Comparison of ENCODE assay signal across 36 cellular contexts in the genomic region with DNA sequence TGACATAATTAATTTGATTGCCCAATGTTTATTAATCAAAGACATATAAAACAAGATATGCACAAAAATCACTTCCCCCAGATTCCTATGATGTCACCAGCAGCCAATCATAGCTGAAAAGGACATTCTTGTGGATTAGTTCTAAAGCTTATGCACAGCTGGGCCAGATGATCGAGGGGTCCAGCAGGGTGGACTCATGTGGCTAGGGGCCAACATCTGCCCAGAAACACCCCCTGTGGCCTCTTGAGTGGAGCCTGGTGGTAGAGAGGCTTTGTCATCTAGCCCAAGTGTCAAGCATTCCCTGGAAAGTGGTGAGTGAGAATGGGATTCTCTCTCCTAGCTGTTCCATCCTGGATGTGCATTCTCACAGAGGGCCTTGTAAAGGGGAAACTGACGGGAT.
"Had no signal": no experiment of that assay in that cellular context is flagged by ENCODE, and none has a peak within 500 bp of the region (broad histone marks: within the 10 kb centered on the region; RNA-seq: fewer than 3 reads in every experiment).

No MANE protein-coding gene starts in this region.

- H3K9me3 Mint-ChIP-seq: activated naive CD4-positive, alpha-beta T cell treated with anti-CD3 and anti-CD28 coated beads for 36 hours; activated naive CD4-positive, alpha-beta T cell treated with anti-CD3 and anti-CD28 coated beads, Interleukin-2, amount 50 U/mL, for 72 hours had no signal

- H3K27ac ChIP-seq: adrenal gland, ascending aorta, body of pancreas, brain microvascular endothelial cell, breast epithelium, cardiac muscle cell had no signal

- H3K27me3 ChIP-seq: adrenal gland, ascending aorta, body of pancreas, brain microvascular endothelial cell, breast epithelium, cardiac muscle cell had no signal

- H3K27ac Mint-ChIP-seq: activated naive CD4-positive, alpha-beta T cell treated with anti-CD3 and anti-CD28 coated beads for 36 hours; activated naive CD4-positive, alpha-beta T cell treated with anti-CD3 and anti-CD28 coated beads, Interleukin-2, amount 10 ng/mL, durations not matched to agents 7 days and 5 days; activated naive CD4-positive, alpha-beta T cell treated with anti-CD3 and anti-CD28 coated beads, Interleukin-2, amount 50 U/mL, for 24 hours; activated naive CD4-positive, alpha-beta T cell treated with anti-CD3 and anti-CD28 coated beads, Interleukin-2, amount 50 U/mL, for 72 hours; activated naive CD8-positive, alpha-beta T cell; activated naive CD8-positive, alpha-beta T cell treated with anti-CD3 and anti-CD28 coated beads for 36 hours; activated naive CD8-positive, alpha-beta T cell treated with anti-CD3 and anti-CD28 coated beads, Interleukin-2, amount 10 ng/mL, durations not matched to agents 7 days and 5 days; activated naive CD8-positive, alpha-beta T cell treated with anti-CD3 and anti-CD28 coated beads, Interleukin-2, amount 50 U/mL, for 24 hours; activated T-cell treated with anti-CD3 and anti-CD28 coated beads, Interleukin-2, amount 50 U/mL, for 24 hours; activated T-cell treated with anti-CD3 and anti-CD28 coated beads, Interleukin-2, amount 50 U/mL, for 72 hours; activated T-helper 1 cell treated with anti-CD3 and anti-CD28 coated beads, Interleukin-12 subunit alpha, Interleukin-12 subunit beta, Interleukin-2, Interleukin-4 antibody, amounts not matched to agents 30 ng/mL and 10 ng/mL and 1 ng/mL, durations not matched to agents 14 hours and 24 hours and 36 hours; activated T-helper 17 cell treated with anti-CD3 and anti-CD28 coated beads, Interleukin-2, amount 50 U/mL, for 72 hours; activated T-helper 2 cell treated with anti-CD3 and anti-CD28 coated beads, Interferon-gamma antibody, Interleukin-2, Interleukin-4, amounts not matched to agents 10 μg/mL and 5 μg/mL and 100 μg/mL, durations not matched to agents 14 hours and 24 hours and 36 hours had no signal

- H3K4me1 ChIP-seq: adrenal gland, ascending aorta, body of pancreas, breast epithelium had no signal

- H3K4me1 Mint-ChIP-seq: activated naive CD4-positive, alpha-beta T cell treated with anti-CD3 and anti-CD28 coated beads, Interleukin-2, amount 10 ng/mL, durations not matched to agents 7 days and 5 days; activated naive CD4-positive, alpha-beta T cell treated with anti-CD3 and anti-CD28 coated beads, Interleukin-2, amount 50 U/mL, for 24 hours; activated naive CD8-positive, alpha-beta T cell treated with anti-CD3 and anti-CD28 coated beads for 36 hours; activated naive CD8-positive, alpha-beta T cell treated with anti-CD3 and anti-CD28 coated beads, Interleukin-2, amount 10 ng/mL, durations not matched to agents 7 days and 5 days; activated naive CD8-positive, alpha-beta T cell treated with anti-CD3 and anti-CD28 coated beads, Interleukin-2, amount 50 U/mL, for 24 hours; activated T-helper 17 cell treated with anti-CD3 and anti-CD28 coated beads, Interleukin-2, amount 50 U/mL, for 72 hours; central memory CD8-positive, alpha-beta T cell had no signal

- H3K4me3 ChIP-seq: adrenal gland, ascending aorta, body of pancreas, breast epithelium, cardiac muscle cell had no signal

- H3K27me3 Mint-ChIP-seq: activated naive CD4-positive, alpha-beta T cell treated with anti-CD3 and anti-CD28 coated beads, Interleukin-2, amount 10 ng/mL, durations not matched to agents 7 days and 5 days; activated naive CD4-positive, alpha-beta T cell treated with anti-CD3 and anti-CD28 coated beads, Interleukin-2, amount 50 U/mL, for 24 hours; activated naive CD8-positive, alpha-beta T cell; activated naive CD8-positive, alpha-beta T cell treated with anti-CD3 and anti-CD28 coated beads for 36 hours; activated naive CD8-positive, alpha-beta T cell treated with anti-CD3 and anti-CD28 coated beads, Interleukin-2, amount 10 ng/mL, durations not matched to agents 7 days and 5 days; activated naive CD8-positive, alpha-beta T cell treated with anti-CD3 and anti-CD28 coated beads, Interleukin-2, amount 50 U/mL, for 24 hours; activated T-cell treated with anti-CD3 and anti-CD28 coated beads, Interleukin-2, amount 50 U/mL, for 24 hours had no signal

- H3K36me3 ChIP-seq: adrenal gland, ascending aorta, brain microvascular endothelial cell, breast epithelium, cardiac muscle cell had no signal

- H3K4me3 Mint-ChIP-seq: activated naive CD4-positive, alpha-beta T cell treated with anti-CD3 and anti-CD28 coated beads for 36 hours; activated naive CD4-positive, alpha-beta T cell treated with anti-CD3 and anti-CD28 coated beads, Interleukin-2, amount 10 ng/mL, durations not matched to agents 7 days and 5 days; activated naive CD4-positive, alpha-beta T cell treated with anti-CD3 and anti-CD28 coated beads, Interleukin-2, amount 50 U/mL, for 24 hours; activated naive CD8-positive, alpha-beta T cell; activated naive CD8-positive, alpha-beta T cell treated with anti-CD3 and anti-CD28 coated beads for 36 hours; activated naive CD8-positive, alpha-beta T cell treated with anti-CD3 and anti-CD28 coated beads, Interleukin-2, amount 10 ng/mL, durations not matched to agents 7 days and 5 days; activated naive CD8-positive, alpha-beta T cell treated with anti-CD3 and anti-CD28 coated beads, Interleukin-2, amount 50 U/mL, for 24 hours; activated T-cell treated with anti-CD3 and anti-CD28 coated beads, Interleukin-2, amount 50 U/mL, for 24 hours; activated T-cell treated with anti-CD3 and anti-CD28 coated beads, Interleukin-2, amount 50 U/mL, for 4 hours; activated T-cell treated with anti-CD3 and anti-CD28 coated beads, Interleukin-2, amount 50 U/mL, for 72 hours; activated T-helper 1 cell treated with anti-CD3 and anti-CD28 coated beads, Interleukin-12 subunit alpha, Interleukin-12 subunit beta, Interleukin-2, Interleukin-4 antibody, amounts not matched to agents 30 ng/mL and 10 ng/mL and 1 ng/mL, durations not matched to agents 14 hours and 24 hours and 36 hours; activated T-helper 17 cell treated with anti-CD3 and anti-CD28 coated beads, Interleukin-2, amount 50 U/mL, for 72 hours; central memory CD8-positive, alpha-beta T cell had no signal

- DNase-seq: activated effector memory CD4-positive, alpha-beta T cell treated with anti-CD3 and anti-CD28 coated beads, Interleukin-2, amount 50 U/mL, for 16 hours; activated effector memory CD4-positive, alpha-beta T cell treated with Interleukin-2 at 50 U/mL for 16 hours; activated gamma-delta T cell; activated gamma-delta T cell treated with Interleukin-2 at 50 U/mL for 16 hours; activated naive CD4-positive, alpha-beta T cell treated with anti-CD3 and anti-CD28 coated beads for 36 hours; activated naive CD4-positive, alpha-beta T cell treated with anti-CD3 and anti-CD28 coated beads, Interleukin-2, amount 10 ng/mL, durations not matched to agents 7 days and 5 days; activated naive CD4-positive, alpha-beta T cell treated with anti-CD3 and anti-CD28 coated beads, Interleukin-2, amount 50 U/mL, for 16 hours; activated naive CD4-positive, alpha-beta T cell treated with Interleukin-2 at 50 U/mL for 16 hours; activated naive CD8-positive, alpha-beta T cell treated with anti-CD3 and anti-CD28 coated beads for 36 hours; activated naive CD8-positive, alpha-beta T cell treated with anti-CD3 and anti-CD28 coated beads, Interleukin-2, amount 10 ng/mL, durations not matched to agents 7 days and 5 days; activated naive CD8-positive, alpha-beta T cell treated with anti-CD3 and anti-CD28 coated beads, Interleukin-2, amount 50 U/mL, for 24 hours; activated T-cell treated with anti-CD3 and anti-CD28 coated beads, Interleukin-2, amount 50 U/mL, for 1 hour; activated T-cell treated with anti-CD3 and anti-CD28 coated beads, Interleukin-2, amount 50 U/mL, for 24 hours; activated T-cell treated with anti-CD3 and anti-CD28 coated beads, Interleukin-2, amount 50 U/mL, for 4 hours; activated T-cell treated with anti-CD3 and anti-CD28 coated beads, Interleukin-2, amount 50 U/mL, for 48 hours; activated T-cell treated with anti-CD3 and anti-CD28 coated beads, Interleukin-2, amount 50 U/mL, for 72 hours; adrenal gland; amniotic stem cell; amygdala; anterior cingulate cortex; aorta; body of pancreas; brain microvascular endothelial cell; central memory CD4-positive, alpha-beta T cell; cerebellar nuclear complex had no signal

- H3K9me3 ChIP-seq: adrenal gland, ascending aorta, body of pancreas, breast epithelium had no signal

- H3K36me3 Mint-ChIP-seq: activated naive CD4-positive, alpha-beta T cell treated with anti-CD3 and anti-CD28 coated beads, Interleukin-2, amount 10 ng/mL, durations not matched to agents 7 days and 5 days; activated naive CD4-positive, alpha-beta T cell treated with anti-CD3 and anti-CD28 coated beads, Interleukin-2, amount 50 U/mL, for 24 hours; activated naive CD8-positive, alpha-beta T cell treated with anti-CD3 and anti-CD28 coated beads for 36 hours; brain had no signal
